Comparison of ENCODE assay signal across 8 cellular contexts in genomic region chr5:134140530-134141201, GRCh38. TPM values are rescaled to one million over a fixed set of nuclear protein-coding genes. Genes with fewer than 3 reads are reported as not detected.
A peak's percentile ranks its signal among the peaks of the same experiment; 100 is the strongest.
DNase-seq lines count a peak whose midpoint lies in the region; ATAC-seq and TF ChIP-seq lines count a peak whose summit lies in the region.

No MANE protein-coding gene starts in this region.

- no peak overlapping the region for H3K4me3 ChIP-seq in AG04450 (ENCODE audit: low read depth, low read length)

- H3K27me3 ChIP-seq in AG04450 (ENCODE audit: control insufficient read depth, insufficient read depth, low read length): no peaks in the 10 kb centered on the region

- H3K4me3 Mint-ChIP-seq in glutamatergic neuron (ENCODE audit: unreplicated experiment): no peak overlapping the region

- CTCF ChIA-PET in AG04450 (lab: Charles Lee): interaction anchor here (0.6 to 20.0 kb wide), 24 partner anchors 10 to 235 kb away, joined by 3 to 458 read pairs (median 4); no protein-coding TSS in a partner anchor

- peak; percentile 87 for TF ChIP-seq CTCF in AG04450 (IDR thresholded peaks at IDR 0.05; ENCODE audit: low read depth, low read length)
- TF ChIP-seq CTCF in GM13976 (IDR thresholded peaks at IDR 0.05; ENCODE audit: borderline replicate concordance, control extremely low read depth, extremely low read depth, insufficient read depth, missing control alignments): peak; percentile 64
- TF ChIP-seq CTCF in glutamatergic neuron (IDR thresholded peaks at IDR 0.05; ENCODE audit: partially characterized antibody, unreplicated experiment): peak; percentile 79

- H3K9me3 Mint-ChIP-seq in glutamatergic neuron (ENCODE audit: unreplicated experiment): peaks cover 6% of the 10 kb centered on the region

- ATAC-seq in GM19035 (IDR thresholded peaks at IDR 0.05; ENCODE audit: unreplicated experiment): no peak

- H3K27ac ChIP-seq in AG04450 (ENCODE audit: low read depth, low read length): no peak overlapping the region

- H3K4me1 Mint-ChIP-seq in glutamatergic neuron (ENCODE audit: low read depth, unreplicated experiment): peaks cover 19% of the 10 kb centered on the region

- H3K36me3 Mint-ChIP-seq in glutamatergic neuron (ENCODE audit: unreplicated experiment): peaks cover 4% of the 10 kb centered on the region

- in situ Hi-C loops in GM13976 (cut with MboI; ENCODE audit: low sequenced_read_pairs, unreplicated experiment): no loop called here

- H3K27me3 Mint-ChIP-seq in glutamatergic neuron (ENCODE audit: unreplicated experiment): peaks cover 3% of the 10 kb centered on the region

- DNase-seq in AG04450 (ENCODE audit: low read depth, low spot score) (peak; percentile 41), GM13976 (ENCODE audit: low spot score) (peak; percentile 76), HuH-7.5 (ENCODE audit: low spot score) (peak; percentile 59), RPMI8226 (peak; percentile 89), glutamatergic neuron (peak; percentile 75), pons (ENCODE audit: low spot score) (peak; percentile 77)
- peak; percentile 64 for DNase-seq in activated naive CD4-positive, alpha-beta T cell treated with anti-CD3 and anti-CD28 coated beads, Interleukin-2, amount 50 U/mL, for 16 hours

- POLR2A ChIA-PET in AG04450 (lab: Yijun Ruan, JAX): interaction anchor here (0.6 to 1.0 kb wide), 3 partner anchors 9 to 55 kb away, joined by 4 to 6 read pairs (median 4); partner anchors contain the start of gene SKP1

- peak overlapping the region; percentile 30 for H3K27ac Mint-ChIP-seq in glutamatergic neuron (ENCODE audit: unreplicated experiment)

- H3K9me3 ChIP-seq in AG04450 (ENCODE audit: control insufficient read depth, insufficient read depth, low read length): no peaks in the 10 kb centered on the region

RNA-seq across cellular contexts. Expression of gene TCF7, which starts 26.2 kb away (rescaled TPM):
- polyA plus RNA-seq in AG04450 (2011; rRNA removed): 2.1 and 2.7 TPM in 2 replicates
- polyA minus RNA-seq in AG04450 (2011; rRNA and poly(A)+ RNA removed): 3.6 and 6.2 TPM in 2 replicates
- total RNA-seq in glutamatergic neuron (ENCODE audit: unreplicated experiment): 5.8 TPM

RNA-seq across cellular contexts. Expression of gene SKP1, which starts 36.1 kb away (rescaled TPM):
- 725 and 1,036 TPM in 2 replicates for polyA plus RNA-seq in AG04450 (2011; rRNA removed)
- 151 and 283 TPM in 2 replicates for polyA minus RNA-seq in AG04450 (2011; rRNA and poly(A)+ RNA removed)
- 345 TPM for total RNA-seq in glutamatergic neuron (ENCODE audit: unreplicated experiment)
